ENCODE assay signal across 1 cellular context in genomic region chr16:3234543-3235541, GRCh38.
TF ChIP-seq lines count a peak whose summit lies in the region.

Gene ZNF200, minus strand, starts transcription at chr16:3235158. Its CDS starts 1,403 bp downstream, at chr16:3233755.

TF ChIP-seq in K562, 482 proteins besides CTCF, POLR2A, EP300 and RAD21 (continued from another document and continues in another):
- TF ChIP-seq ZNF407 (IDR thresholded peaks at IDR 0.05; ENCODE audit: low read depth) (no peak), CXXC5 (CRISPR knock-in tag; IDR thresholded peaks at IDR 0.05) (peak; percentile 85), ZBTB49 (CRISPR knock-in tag; IDR thresholded peaks at IDR 0.05; ENCODE audit: borderline replicate concordance) (no peak), ETV6 (IDR thresholded peaks at IDR 0.05; ENCODE audit: borderline replicate concordance in 1 of 2, low read depth in 2 of 2, low read length in 1 of 2) (no peak), ETV6 (CRISPR knock-in tag; IDR thresholded peaks at IDR 0.05; ENCODE audit: borderline replicate concordance) (no peak), ARID1B (IDR thresholded peaks at IDR 0.05) (no peak), XRCC4 (IDR thresholded peaks at IDR 0.05; ENCODE audit: extremely low read depth, insufficient read depth, insufficient read length) (no peak), CHD2 (IDR thresholded peaks at IDR 0.05; ENCODE audit: low read depth, low read length) (no peak; the same call in 1 of the 2 replicates), STAT5B (CRISPR knock-in tag; IDR thresholded peaks at IDR 0.05) (no peak), AFF1 (IDR thresholded peaks at IDR 0.05; ENCODE audit: low read depth in 1 of 2, partially characterized antibody in 2 of 2) (peak in 1 of 2 experiments; percentile 94), IFI16 (CRISPR knock-in tag; IDR thresholded peaks at IDR 0.05) (no peak), OTX1 (CRISPR knock-in tag; IDR thresholded peaks at IDR 0.05) (no peak), ZNF134 (CRISPR knock-in tag; conservative IDR thresholded peaks at IDR 0.05) (no peak), ZNF76 (CRISPR knock-in tag; IDR thresholded peaks at IDR 0.05; ENCODE audit: borderline replicate concordance) (peak; percentile 60; the same call in 1 of the 2 replicates), ZEB2 (IDR thresholded peaks at IDR 0.05) (no peak), NUFIP1 (IDR thresholded peaks at IDR 0.05; ENCODE audit: partially characterized antibody) (no peak), KLF1 (tag; IDR thresholded peaks at IDR 0.05) (no peak), ZNF507 (tag; conservative IDR thresholded peaks at IDR 0.05) (no peak), ZNF174 (CRISPR knock-in tag; IDR thresholded peaks at IDR 0.05) (no peak), ZNF780A (CRISPR knock-in tag; IDR thresholded peaks at IDR 0.05) (no peak), CLOCK (CRISPR knock-in tag; IDR thresholded peaks at IDR 0.05; ENCODE audit: borderline replicate concordance) (no peak), ZNF518B (CRISPR knock-in tag; IDR thresholded peaks at IDR 0.05) (no peak), FOXP1 (CRISPR knock-in tag; IDR thresholded peaks at IDR 0.05) (no peak; the same call in 1 of the 2 replicates), POLR3G (IDR thresholded peaks at IDR 0.05; ENCODE audit: extremely low read depth, insufficient read length, insufficient replicate concordance) (no peak), NEUROD1 (IDR thresholded peaks at IDR 0.05; ENCODE audit: borderline replicate concordance, low read depth, low read length, partially characterized antibody) (no peak), RFX7 (CRISPR knock-in tag; IDR thresholded peaks at IDR 0.05) (no peak), KLF6 (CRISPR knock-in tag; IDR thresholded peaks at IDR 0.05; ENCODE audit: borderline replicate concordance) (no peak), CBX2 (IDR thresholded peaks at IDR 0.05; ENCODE audit: insufficient read depth, low read length, poor library complexity, severe bottlenecking) (no peak), MTA1 (IDR thresholded peaks at IDR 0.05; ENCODE audit: borderline replicate concordance) (peak; percentile 81), DNMT1 (IDR thresholded peaks at IDR 0.05) (no peak), PREB (CRISPR knock-in tag; IDR thresholded peaks at IDR 0.05) (no peak), KLF13 (tag; IDR thresholded peaks at IDR 0.05; ENCODE audit: borderline replicate concordance, low read depth) (peak; percentile 54; the same call in 1 of the 2 replicates), RFX5 (IDR thresholded peaks at IDR 0.05; ENCODE audit: low read depth, low read length) (peak; percentile 64; the same call in 1 of the 2 replicates)
